1 cellular context compared by ENCODE assay signal in the genomic region with DNA sequence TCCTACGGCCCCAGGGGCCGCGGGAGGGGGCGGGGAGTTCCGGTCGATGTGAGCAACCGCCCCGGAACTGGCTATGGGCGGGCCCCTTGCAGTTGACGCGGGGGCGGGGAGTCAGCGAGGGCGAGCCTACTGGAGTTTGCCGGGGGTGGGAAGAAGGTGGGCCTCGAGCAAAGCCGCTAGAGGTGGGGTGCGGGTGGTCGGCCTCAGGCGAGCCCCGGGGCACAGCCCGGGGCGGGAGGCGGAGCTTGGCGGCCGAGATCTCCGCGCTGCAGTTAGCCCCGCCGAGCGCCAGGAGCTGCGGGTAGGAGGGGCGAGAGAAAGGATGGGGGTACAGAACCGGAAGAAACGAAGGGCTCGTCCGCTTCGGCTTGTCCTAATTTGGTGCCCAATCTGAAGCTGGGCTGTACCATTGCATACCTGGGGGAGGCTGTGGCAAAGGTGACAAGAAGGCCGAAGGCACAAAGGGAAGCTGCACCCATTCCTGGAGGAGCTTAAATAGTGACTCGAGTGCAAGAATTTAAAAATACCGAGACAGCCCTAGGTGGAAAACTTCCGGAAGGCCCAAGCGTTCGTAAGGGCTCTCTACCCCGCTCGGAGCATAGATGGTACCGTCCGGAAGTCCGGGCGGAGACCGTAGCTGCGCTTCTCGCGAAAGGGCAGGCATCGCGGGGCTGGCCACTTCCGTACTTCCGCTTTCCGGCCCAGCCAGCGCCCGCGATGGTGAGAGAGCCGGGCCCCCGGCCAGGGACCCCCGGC.
TF ChIP-seq lines count a peak whose summit lies in the region.

ARPC4 (plus strand) TSS at position 678 of the 756 bp plus-strand sequence; CDS start at position 718, 40 bp downstream.
A gene with protein sequence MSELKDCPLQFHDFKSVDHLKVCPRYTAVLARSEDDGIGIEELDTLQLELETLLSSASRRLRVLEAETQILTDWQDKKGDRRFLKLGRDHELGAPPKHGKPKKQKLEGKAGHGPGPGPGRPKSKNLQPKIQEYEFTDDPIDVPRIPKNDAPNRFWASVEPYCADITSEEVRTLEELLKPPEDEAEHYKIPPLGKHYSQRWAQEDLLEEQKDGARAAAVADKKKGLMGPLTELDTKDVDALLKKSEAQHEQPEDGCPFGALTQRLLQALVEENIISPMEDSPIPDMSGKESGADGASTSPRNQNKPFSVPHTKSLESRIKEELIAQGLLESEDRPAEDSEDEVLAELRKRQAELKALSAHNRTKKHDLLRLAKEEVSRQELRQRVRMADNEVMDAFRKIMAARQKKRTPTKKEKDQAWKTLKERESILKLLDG (minus strand): TSS at position 69 of the 756 bp plus-strand sequence. CDS start 1,007 bp downstream, outside the sequence.

TF ChIP-seq in K562, 482 proteins besides CTCF, POLR2A, EP300 and RAD21 (continued from another document and continues in another):
- TF ChIP-seq, protein P1, sequence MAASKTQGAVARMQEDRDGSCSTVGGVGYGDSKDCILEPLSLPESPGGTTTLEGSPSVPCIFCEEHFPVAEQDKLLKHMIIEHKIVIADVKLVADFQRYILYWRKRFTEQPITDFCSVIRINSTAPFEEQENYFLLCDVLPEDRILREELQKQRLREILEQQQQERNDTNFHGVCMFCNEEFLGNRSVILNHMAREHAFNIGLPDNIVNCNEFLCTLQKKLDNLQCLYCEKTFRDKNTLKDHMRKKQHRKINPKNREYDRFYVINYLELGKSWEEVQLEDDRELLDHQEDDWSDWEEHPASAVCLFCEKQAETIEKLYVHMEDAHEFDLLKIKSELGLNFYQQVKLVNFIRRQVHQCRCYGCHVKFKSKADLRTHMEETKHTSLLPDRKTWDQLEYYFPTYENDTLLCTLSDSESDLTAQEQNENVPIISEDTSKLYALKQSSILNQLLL (CRISPR knock-in tag; IDR thresholded peaks at IDR 0.05; ENCODE audit: borderline replicate concordance) = no peak
- TF ChIP-seq MEF2D (tag; conservative IDR thresholded peaks at IDR 0.05; ENCODE audit: low read depth) (0 out of 2 replicates have a peak, but pooled peaks have one; percentile 38), FOS (IDR thresholded peaks at IDR 0.05; ENCODE audit: extremely low read depth, insufficient read length) (no peak), PTTG1 (tag; IDR thresholded peaks at IDR 0.05; ENCODE audit: low read depth) (no peak), L3MBTL2 (IDR thresholded peaks at IDR 0.05) (peak; percentile 11; the same call in 1 of the 2 replicates), ZNF507 (tag; conservative IDR thresholded peaks at IDR 0.05) (no peak), ZNF778 (CRISPR knock-in tag; IDR thresholded peaks at IDR 0.05) (no peak), NELFE (IDR thresholded peaks at IDR 0.05; ENCODE audit: insufficient read depth, insufficient read length) (no peak), NCOA1 (IDR thresholded peaks at IDR 0.05; ENCODE audit: low read depth) (no peak; the same call in 1 of the 2 replicates), ZNF384 (IDR thresholded peaks at IDR 0.05; ENCODE audit: low read depth, low read length) (no peak), NFIC (IDR thresholded peaks at IDR 0.05) (no peak), ILK (tag; IDR thresholded peaks at IDR 0.05; ENCODE audit: borderline replicate concordance, low read depth) (no peak), PRMT5 (CRISPR knock-in tag; IDR thresholded peaks at IDR 0.05) (no peak), ZNF174 (CRISPR knock-in tag; IDR thresholded peaks at IDR 0.05) (no peak), ZNF830 (CRISPR knock-in tag; IDR thresholded peaks at IDR 0.05) (no peak), ZNF232 (CRISPR knock-in tag; IDR thresholded peaks at IDR 0.05) (no peak), RHOXF2B (CRISPR knock-in tag; conservative IDR thresholded peaks at IDR 0.05) (no peak), ARNT (IDR thresholded peaks at IDR 0.05) (peak in 1 of 2 experiments; percentile 74; a peak in 1 of 4 replicates), BRF2 (IDR thresholded peaks at IDR 0.05; ENCODE audit: borderline replicate concordance, insufficient read depth, insufficient read length) (no peak), ZNF134 (CRISPR knock-in tag; conservative IDR thresholded peaks at IDR 0.05) (peak; percentile 43; the same call in 1 of the 2 replicates), NUFIP1 (IDR thresholded peaks at IDR 0.05; ENCODE audit: partially characterized antibody) (peak; percentile 92)
- TF ChIP-seq, protein P2, sequence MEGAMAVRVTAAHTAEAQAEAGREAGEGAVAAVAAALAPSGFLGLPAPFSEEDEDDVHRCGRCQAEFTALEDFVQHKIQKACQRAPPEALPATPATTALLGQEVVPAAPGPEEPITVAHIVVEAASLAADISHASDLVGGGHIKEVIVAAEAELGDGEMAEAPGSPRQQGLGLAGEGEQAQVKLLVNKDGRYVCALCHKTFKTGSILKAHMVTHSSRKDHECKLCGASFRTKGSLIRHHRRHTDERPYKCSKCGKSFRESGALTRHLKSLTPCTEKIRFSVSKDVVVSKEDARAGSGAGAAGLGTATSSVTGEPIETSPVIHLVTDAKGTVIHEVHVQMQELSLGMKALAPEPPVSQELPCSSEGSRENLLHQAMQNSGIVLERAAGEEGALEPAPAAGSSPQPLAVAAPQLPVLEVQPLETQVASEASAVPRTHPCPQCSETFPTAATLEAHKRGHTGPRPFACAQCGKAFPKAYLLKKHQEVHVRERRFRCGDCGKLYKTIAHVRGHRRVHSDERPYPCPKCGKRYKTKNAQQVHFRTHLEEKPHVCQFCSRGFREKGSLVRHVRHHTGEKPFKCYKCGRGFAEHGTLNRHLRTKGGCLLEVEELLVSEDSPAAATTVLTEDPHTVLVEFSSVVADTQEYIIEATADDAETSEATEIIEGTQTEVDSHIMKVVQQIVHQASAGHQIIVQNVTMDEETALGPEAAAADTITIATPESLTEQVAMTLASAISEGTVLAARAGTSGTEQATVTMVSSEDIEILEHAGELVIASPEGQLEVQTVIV (CRISPR knock-in tag; IDR thresholded peaks at IDR 0.05; ENCODE audit: borderline replicate concordance) = no peak
- TF ChIP-seq, protein P3, sequence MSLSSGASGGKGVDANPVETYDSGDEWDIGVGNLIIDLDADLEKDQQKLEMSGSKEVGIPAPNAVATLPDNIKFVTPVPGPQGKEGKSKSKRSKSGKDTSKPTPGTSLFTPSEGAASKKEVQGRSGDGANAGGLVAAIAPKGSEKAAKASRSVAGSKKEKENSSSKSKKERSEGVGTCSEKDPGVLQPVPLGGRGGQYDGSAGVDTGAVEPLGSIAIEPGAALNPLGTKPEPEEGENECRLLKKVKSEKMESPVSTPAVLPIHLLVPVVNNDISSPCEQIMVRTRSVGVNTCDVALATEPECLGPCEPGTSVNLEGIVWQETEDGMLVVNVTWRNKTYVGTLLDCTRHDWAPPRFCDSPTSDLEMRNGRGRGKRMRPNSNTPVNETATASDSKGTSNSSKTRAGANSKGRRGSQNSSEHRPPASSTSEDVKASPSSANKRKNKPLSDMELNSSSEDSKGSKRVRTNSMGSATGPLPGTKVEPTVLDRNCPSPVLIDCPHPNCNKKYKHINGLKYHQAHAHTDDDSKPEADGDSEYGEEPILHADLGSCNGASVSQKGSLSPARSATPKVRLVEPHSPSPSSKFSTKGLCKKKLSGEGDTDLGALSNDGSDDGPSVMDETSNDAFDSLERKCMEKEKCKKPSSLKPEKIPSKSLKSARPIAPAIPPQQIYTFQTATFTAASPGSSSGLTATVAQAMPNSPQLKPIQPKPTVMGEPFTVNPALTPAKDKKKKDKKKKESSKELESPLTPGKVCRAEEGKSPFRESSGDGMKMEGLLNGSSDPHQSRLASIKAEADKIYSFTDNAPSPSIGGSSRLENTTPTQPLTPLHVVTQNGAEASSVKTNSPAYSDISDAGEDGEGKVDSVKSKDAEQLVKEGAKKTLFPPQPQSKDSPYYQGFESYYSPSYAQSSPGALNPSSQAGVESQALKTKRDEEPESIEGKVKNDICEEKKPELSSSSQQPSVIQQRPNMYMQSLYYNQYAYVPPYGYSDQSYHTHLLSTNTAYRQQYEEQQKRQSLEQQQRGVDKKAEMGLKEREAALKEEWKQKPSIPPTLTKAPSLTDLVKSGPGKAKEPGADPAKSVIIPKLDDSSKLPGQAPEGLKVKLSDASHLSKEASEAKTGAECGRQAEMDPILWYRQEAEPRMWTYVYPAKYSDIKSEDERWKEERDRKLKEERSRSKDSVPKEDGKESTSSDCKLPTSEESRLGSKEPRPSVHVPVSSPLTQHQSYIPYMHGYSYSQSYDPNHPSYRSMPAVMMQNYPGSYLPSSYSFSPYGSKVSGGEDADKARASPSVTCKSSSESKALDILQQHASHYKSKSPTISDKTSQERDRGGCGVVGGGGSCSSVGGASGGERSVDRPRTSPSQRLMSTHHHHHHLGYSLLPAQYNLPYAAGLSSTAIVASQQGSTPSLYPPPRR (CRISPR knock-in tag; IDR thresholded peaks at IDR 0.05; ENCODE audit: borderline replicate concordance) = 0 out of 2 replicates have a peak, but pooled peaks have one; percentile 39
- TF ChIP-seq, protein P4, sequence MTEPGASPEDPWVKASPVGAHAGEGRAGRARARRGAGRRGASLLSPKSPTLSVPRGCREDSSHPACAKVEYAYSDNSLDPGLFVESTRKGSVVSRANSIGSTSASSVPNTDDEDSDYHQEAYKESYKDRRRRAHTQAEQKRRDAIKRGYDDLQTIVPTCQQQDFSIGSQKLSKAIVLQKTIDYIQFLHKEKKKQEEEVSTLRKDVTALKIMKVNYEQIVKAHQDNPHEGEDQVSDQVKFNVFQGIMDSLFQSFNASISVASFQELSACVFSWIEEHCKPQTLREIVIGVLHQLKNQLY (CRISPR knock-in tag; conservative IDR thresholded peaks at IDR 0.05) = no peak
- TF ChIP-seq, protein P5, sequence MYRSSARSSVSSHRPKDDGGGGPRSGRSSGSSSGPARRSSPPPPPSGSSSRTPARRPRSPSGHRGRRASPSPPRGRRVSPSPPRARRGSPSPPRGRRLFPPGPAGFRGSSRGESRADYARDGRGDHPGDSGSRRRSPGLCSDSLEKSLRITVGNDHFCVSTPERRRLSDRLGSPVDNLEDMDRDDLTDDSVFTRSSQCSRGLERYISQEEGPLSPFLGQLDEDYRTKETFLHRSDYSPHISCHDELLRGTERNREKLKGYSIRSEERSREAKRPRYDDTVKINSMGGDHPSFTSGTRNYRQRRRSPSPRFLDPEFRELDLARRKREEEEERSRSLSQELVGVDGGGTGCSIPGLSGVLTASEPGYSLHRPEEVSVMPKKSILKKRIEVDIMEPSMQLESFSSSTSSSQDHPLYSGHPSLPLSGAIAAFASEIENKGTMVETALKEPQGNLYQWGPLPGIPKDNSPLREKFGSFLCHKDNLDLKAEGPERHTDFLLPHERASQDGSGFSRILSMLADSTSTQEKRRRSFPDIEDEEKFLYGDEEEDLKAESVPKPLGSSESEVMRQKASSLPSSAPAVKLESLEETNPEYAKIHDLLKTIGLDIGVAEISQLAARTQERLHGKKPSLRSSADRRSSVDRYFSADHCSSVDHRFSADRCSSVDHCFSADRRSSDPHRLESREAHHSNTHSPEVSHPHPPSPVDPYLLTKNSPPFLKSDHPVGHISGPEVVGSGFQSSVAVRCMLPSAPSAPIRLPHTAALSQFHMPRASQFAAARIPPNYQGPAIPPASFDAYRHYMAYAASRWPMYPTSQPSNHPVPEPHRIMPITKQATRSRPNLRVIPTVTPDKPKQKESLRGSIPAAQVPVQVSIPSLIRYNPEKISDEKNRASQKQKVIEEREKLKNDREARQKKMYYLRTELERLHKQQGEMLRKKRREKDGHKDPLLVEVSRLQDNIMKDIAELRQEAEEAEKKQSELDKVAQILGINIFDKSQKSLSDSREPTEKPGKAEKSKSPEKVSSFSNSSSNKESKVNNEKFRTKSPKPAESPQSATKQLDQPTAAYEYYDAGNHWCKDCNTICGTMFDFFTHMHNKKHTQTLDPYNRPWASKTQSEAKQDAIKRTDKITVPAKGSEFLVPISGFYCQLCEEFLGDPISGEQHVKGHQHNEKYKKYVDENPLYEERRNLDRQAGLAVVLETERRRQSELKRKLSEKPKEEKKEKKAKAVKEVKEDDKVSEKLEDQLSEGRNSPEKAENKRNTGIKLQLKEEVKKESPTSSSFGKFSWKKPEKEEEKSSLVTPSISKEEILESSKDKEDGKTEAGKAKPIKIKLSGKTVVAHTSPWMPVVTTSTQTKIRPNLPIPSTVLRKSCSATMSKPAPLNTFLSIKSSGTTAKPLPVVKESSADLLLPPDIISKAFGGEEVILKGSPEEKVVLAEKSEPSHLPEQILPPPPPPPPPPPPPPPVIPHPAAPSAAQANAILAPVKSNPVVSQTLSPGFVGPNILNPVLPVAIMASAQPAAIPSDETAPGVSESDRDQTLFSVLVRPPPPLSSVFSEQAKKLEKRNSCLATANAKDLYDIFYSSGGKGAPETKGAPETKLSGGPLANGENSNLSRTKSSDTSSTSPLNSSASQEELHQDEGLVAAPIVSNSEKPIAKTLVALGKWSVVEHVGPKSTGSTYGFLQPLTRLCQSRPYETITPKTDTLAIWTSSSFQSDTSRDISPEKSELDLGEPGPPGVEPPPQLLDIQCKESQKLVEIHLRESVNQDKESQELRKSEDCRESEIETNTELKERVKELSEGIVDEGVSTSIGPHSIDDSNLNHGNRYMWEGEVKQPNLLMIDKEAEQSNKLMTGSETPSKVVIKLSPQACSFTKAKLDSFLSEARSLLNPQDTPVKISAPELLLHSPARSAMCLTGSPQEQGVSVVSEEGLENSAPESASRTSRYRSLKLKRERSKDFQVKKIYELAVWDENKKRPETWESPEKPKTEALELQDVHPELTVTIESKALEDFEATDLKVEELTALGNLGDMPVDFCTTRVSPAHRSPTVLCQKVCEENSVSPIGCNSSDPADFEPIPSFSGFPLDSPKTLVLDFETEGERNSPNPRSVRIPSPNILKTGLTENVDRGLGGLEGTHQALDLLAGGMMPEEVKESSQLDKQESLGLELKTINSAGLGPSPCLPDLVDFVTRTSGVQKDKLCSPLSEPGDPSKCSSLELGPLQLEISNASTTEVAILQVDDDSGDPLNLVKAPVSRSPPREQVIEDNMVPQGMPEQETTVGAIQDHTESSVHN (IDR thresholded peaks at IDR 0.05; ENCODE audit: borderline replicate concordance in 1 of 2, low read depth in 1 of 2) = no peak
